Comparison of ENCODE assay signal across 7 cellular contexts in genomic region chr4:32607978-32608377, GRCh38.
"Had no signal": no experiment of that assay in that cellular context is flagged by ENCODE, and none has a peak within 500 bp of the region (broad histone marks: within the 10 kb centered on the region; RNA-seq: fewer than 3 reads in every experiment).

No MANE protein-coding gene starts in this region.

- H2AFZ ChIP-seq: GM23248 had no signal

- H3K36me3 ChIP-seq: HAP-1 had no signal

- DNase-seq: GM23248, GOT3, H7, KBM-7 had no signal

- H3K27ac Mint-ChIP-seq: IgD-negative memory B cell had no signal

- H3K27me3 Mint-ChIP-seq: IgD-negative memory B cell had no signal

- H3K9ac ChIP-seq: GM23248, KMS-11 had no signal

- H3K4me3 ChIP-seq: GM23248, HAP-1 had no signal

- H3K4me1 Mint-ChIP-seq: IgD-negative memory B cell had no signal

- H3K36me3 Mint-ChIP-seq: IgD-negative memory B cell had no signal

- H3K4me2 ChIP-seq: KMS-11 had no signal

- H3K4me3 Mint-ChIP-seq: IgD-negative memory B cell had no signal

- H3K9me3 ChIP-seq: HAP-1 had no signal

- H3K27ac ChIP-seq: GM23248, KMS-11 had no signal

- H3K4me1 ChIP-seq: HAP-1 had no signal
